ENCODE assay signal across 19 cellular contexts in genomic region chrX:101220881-101221280, GRCh38. TPM values are rescaled to one million over a fixed set of nuclear protein-coding genes. Genes with fewer than 3 reads are reported as not detected.
DNase-seq lines count a peak whose midpoint lies in the region; ATAC-seq and TF ChIP-seq lines count a peak whose summit lies in the region.
"Had no signal": no experiment of that assay in that cellular context is flagged by ENCODE, and none has a peak within 500 bp of the region (broad histone marks: within the 10 kb centered on the region; RNA-seq: fewer than 3 reads in every experiment).

No MANE protein-coding gene starts in this region.

- H3K36me3 Mint-ChIP-seq in activated naive CD8-positive, alpha-beta T cell, result no peaks in the 10 kb centered on the region
- H3K36me3 Mint-ChIP-seq in activated naive CD8-positive, alpha-beta T cell treated with anti-CD3 and anti-CD28 coated beads for 36 hours, result no peaks in the 10 kb centered on the region
- no peaks in the 10 kb centered on the region for H3K36me3 Mint-ChIP-seq in activated T-helper 17 cell treated with anti-CD3 and anti-CD28 coated beads, Interleukin-2, amount 50 U/mL, for 72 hours (ENCODE audit: low read depth)
- no peaks in the 10 kb centered on the region for H3K36me3 Mint-ChIP-seq in nephron (ENCODE audit: low read depth)

- no peaks in the 10 kb centered on the region for H3K9me3 Mint-ChIP-seq in activated naive CD8-positive, alpha-beta T cell (ENCODE audit: low read depth)
- H3K9me3 Mint-ChIP-seq in activated naive CD8-positive, alpha-beta T cell treated with anti-CD3 and anti-CD28 coated beads for 36 hours, result no peaks in the 10 kb centered on the region
- no peaks in the 10 kb centered on the region for H3K9me3 Mint-ChIP-seq in activated T-helper 17 cell treated with anti-CD3 and anti-CD28 coated beads, Interleukin-2, amount 50 U/mL, for 72 hours
- H3K9me3 Mint-ChIP-seq in nephron, result no peaks in the 10 kb centered on the region
- H3K9me3 Mint-ChIP-seq: activated B cell treated with CpG ODN at 0.5 μM for 24 hours; T-helper 1 cell treated with Interleukin-12 subunit alpha and Interleukin-12 subunit beta and Interleukin-4 antibody, amounts not matched to agents 30 μg/mL and 1 μg/mL, for 36 hours had no signal

- TF ChIP-seq CTCF in nephron (IDR thresholded peaks at IDR 0.05; ENCODE audit: unreplicated experiment in 3 of 3), result no peak

- peak overlapping the region; percentile 76 for H3K27ac Mint-ChIP-seq in activated naive CD8-positive, alpha-beta T cell
- no peak overlapping the region for H3K27ac Mint-ChIP-seq in activated naive CD8-positive, alpha-beta T cell treated with anti-CD3 and anti-CD28 coated beads for 36 hours
- H3K27ac Mint-ChIP-seq in activated T-helper 17 cell treated with anti-CD3 and anti-CD28 coated beads, Interleukin-2, amount 50 U/mL, for 72 hours, result no peak overlapping the region
- H3K27ac Mint-ChIP-seq in nephron, result peak overlapping the region; percentile 73 to 91 (median 80)
- H3K27ac Mint-ChIP-seq: activated B cell treated with CpG ODN at 0.5 μM for 24 hours; T-helper 1 cell treated with Interleukin-12 subunit alpha and Interleukin-12 subunit beta and Interleukin-4 antibody, amounts not matched to agents 30 μg/mL and 1 μg/mL, for 36 hours had no signal

- ATAC-seq in activated T-helper 17 cell treated with anti-CD3 and anti-CD28 coated beads, Interleukin-2, amount 50 U/mL, for 72 hours (replicated peaks), result no peak
- ATAC-seq in GM21723 (IDR thresholded peaks at IDR 0.05; ENCODE audit: unreplicated experiment), result no peak
- ATAC-seq: gastrocnemius medialis, psoas muscle, Right ventricle myocardium inferior had no signal

- DNase-seq in activated naive CD8-positive, alpha-beta T cell treated with anti-CD3 and anti-CD28 coated beads for 36 hours, result no peak
- DNase-seq in NCI-H524 treated with DMSO at 0.1 percent for 48 hours (lab: John Stamatoyannopoulos, UW) (no peak), NAMALWA (ENCODE audit: low spot score) (no peak), dedifferentiated amniotic fluid mesenchymal stem cell (ENCODE audit: extremely low spot score) (no peak)
- DNase-seq: activated B cell treated with CpG ODN at 0.5 μM for 24 hours; activated effector memory CD4-positive, alpha-beta T cell treated with anti-CD3 and anti-CD28 coated beads, Interleukin-2, amount 50 U/mL, for 16 hours; COR-L47; gastrocnemius medialis; left ventricle myocardium inferior; NCI-H1417 treated with DMSO at 0.1 percent for 48 hours; psoas muscle; stomach; uterus had no signal

- peaks cover 26% of the 10 kb centered on the region for H3K4me1 Mint-ChIP-seq in activated naive CD8-positive, alpha-beta T cell (ENCODE audit: low read depth)
- peaks cover 2% of the 10 kb centered on the region for H3K4me1 Mint-ChIP-seq in activated naive CD8-positive, alpha-beta T cell treated with anti-CD3 and anti-CD28 coated beads for 36 hours
- no peaks in the 10 kb centered on the region for H3K4me1 Mint-ChIP-seq in activated T-helper 17 cell treated with anti-CD3 and anti-CD28 coated beads, Interleukin-2, amount 50 U/mL, for 72 hours
- peaks cover 16% of the 10 kb centered on the region for H3K4me1 Mint-ChIP-seq in nephron
- H3K4me1 Mint-ChIP-seq: activated B cell treated with CpG ODN at 0.5 μM for 24 hours had no signal

- no peaks in the 10 kb centered on the region for H3K27me3 Mint-ChIP-seq in activated naive CD8-positive, alpha-beta T cell
- no peaks in the 10 kb centered on the region for H3K27me3 Mint-ChIP-seq in activated naive CD8-positive, alpha-beta T cell treated with anti-CD3 and anti-CD28 coated beads for 36 hours
- no peaks in the 10 kb centered on the region for H3K27me3 Mint-ChIP-seq in activated T-helper 17 cell treated with anti-CD3 and anti-CD28 coated beads, Interleukin-2, amount 50 U/mL, for 72 hours
- H3K27me3 Mint-ChIP-seq in nephron (ENCODE audit: low read depth), result peaks cover 3% of the 10 kb centered on the region
- H3K27me3 Mint-ChIP-seq: activated B cell treated with CpG ODN at 0.5 μM for 24 hours had no signal

- H3K4me3 Mint-ChIP-seq in activated naive CD8-positive, alpha-beta T cell, result peak overlapping the region; percentile 36
- no peak overlapping the region for H3K4me3 Mint-ChIP-seq in activated naive CD8-positive, alpha-beta T cell treated with anti-CD3 and anti-CD28 coated beads for 36 hours
- peak overlapping the region; percentile 70 for H3K4me3 Mint-ChIP-seq in activated T-helper 17 cell treated with anti-CD3 and anti-CD28 coated beads, Interleukin-2, amount 50 U/mL, for 72 hours
- peak overlapping the region; percentile 68 to 79 (median 76) for H3K4me3 Mint-ChIP-seq in nephron
- H3K4me3 Mint-ChIP-seq: activated B cell treated with CpG ODN at 0.5 μM for 24 hours; T-helper 1 cell treated with Interleukin-12 subunit alpha and Interleukin-12 subunit beta and Interleukin-4 antibody, amounts not matched to agents 30 μg/mL and 1 μg/mL, for 36 hours had no signal

RNA-seq across cellular contexts. Expression of gene DRP2, which starts 1.3 kb away (rescaled TPM):
- under 1 TPM; 0.18 to 0.23 TPM for total RNA-seq in activated naive CD8-positive, alpha-beta T cell treated with anti-CD3 and anti-CD28 coated beads for 36 hours
- 1 to 10 TPM in 1 of 2 donors, under 1 TPM in 1; 0.90 to 1.6 TPM for total RNA-seq in activated T-helper 17 cell treated with anti-CD3 and anti-CD28 coated beads, Interleukin-2, amount 50 U/mL, for 72 hours
- total RNA-seq: Right ventricle myocardium inferior had no signal

Comparison
In these comparisons a context has a peak if more than half of its experiments do, and no peak if none do; other contexts are left out.
1. H3K27ac Mint-ChIP-seq: peak in activated naive CD8-positive, alpha-beta T cell (single experiment) and nephron (3 of 3); none in activated naive CD8-positive, alpha-beta T cell treated with anti-CD3 and anti-CD28 coated beads for 36 hours (single experiment) and activated T-helper 17 cell treated with anti-CD3 and anti-CD28 coated beads, Interleukin-2, amount 50 U/mL, for 72 hours (single experiment).